Comparison of ENCODE assay signal across 26 cellular contexts in genomic region chr2:125318740-125319139, GRCh38.
"Had no signal": no experiment of that assay in that cellular context is flagged by ENCODE, and none has a peak within 500 bp of the region (broad histone marks: within the 10 kb centered on the region; RNA-seq: fewer than 3 reads in every experiment).

No MANE protein-coding gene starts in this region.

- ATAC-seq: activated naive CD4-positive, alpha-beta T cell treated with anti-CD3 and anti-CD28 coated beads, Interleukin-2, amount 50 U/mL, for 72 hours; activated T-cell treated with anti-CD3 and anti-CD28 coated beads, Interleukin-2, amount 50 U/mL, for 72 hours; esophagus mucosa; WTC11 had no signal

- H3K36me3 ChIP-seq: brain microvascular endothelial cell had no signal

- DNase-seq: activated CD4-positive, alpha-beta memory T cell treated with anti-CD3 and anti-CD28 coated beads, Interleukin-2, amount 10 ng/mL, durations not matched to agents 7 days and 5 days; activated CD4-positive, alpha-beta T cell treated with anti-CD3 and anti-CD28 coated beads for 1 hour; activated CD4-positive, alpha-beta T cell treated with anti-CD3 and anti-CD28 coated beads for 4 hours; activated CD4-positive, alpha-beta T cell treated with anti-CD3 and anti-CD28 coated beads, Interleukin-2, amount 10 ng/mL, durations not matched to agents 7 days and 5 days; activated CD4-positive, alpha-beta T cell treated with anti-CD3 and anti-CD28 coated beads, Interleukin-2, amount 50 U/mL, for 4 hours; activated CD8-positive, alpha-beta memory T cell treated with anti-CD3 and anti-CD28 coated beads, Interleukin-2, amount 50 U/mL, for 48 hours; activated gamma-delta T cell; activated naive CD4-positive, alpha-beta T cell; activated naive CD4-positive, alpha-beta T cell treated with anti-CD3 and anti-CD28 coated beads, Interleukin-2, amount 10 ng/mL, durations not matched to agents 7 days and 5 days; activated naive CD8-positive, alpha-beta T cell treated with anti-CD3 and anti-CD28 coated beads, Interleukin-2, amount 10 ng/mL, durations not matched to agents 7 days and 5 days; activated T-cell treated with anti-CD3 and anti-CD28 coated beads for 4 hours; activated T-cell treated with anti-CD3 and anti-CD28 coated beads, Interleukin-2, amount 50 U/mL, for 24 hours; activated T-cell treated with anti-CD3 and anti-CD28 coated beads, Interleukin-2, amount 50 U/mL, for 72 hours; brain microvascular endothelial cell; dorsolateral prefrontal cortex; effector memory CD4-positive, alpha-beta T cell; endodermal cell; foreskin fibroblast; T-helper 2 cell had no signal

- H3K27me3 Mint-ChIP-seq: activated CD4-positive, alpha-beta memory T cell treated with anti-CD3 and anti-CD28 coated beads, Interleukin-2, amount 10 ng/mL, durations not matched to agents 7 days and 5 days; activated CD4-positive, alpha-beta T cell treated with anti-CD3 and anti-CD28 coated beads, Interleukin-2, amount 10 ng/mL, durations not matched to agents 7 days and 5 days; activated naive CD4-positive, alpha-beta T cell treated with anti-CD3 and anti-CD28 coated beads, Interleukin-2, amount 10 ng/mL, durations not matched to agents 7 days and 5 days; activated naive CD8-positive, alpha-beta T cell treated with anti-CD3 and anti-CD28 coated beads, Interleukin-2, amount 10 ng/mL, durations not matched to agents 7 days and 5 days; activated T-cell treated with anti-CD3 and anti-CD28 coated beads, Interleukin-2, amount 50 U/mL, for 24 hours; central memory CD8-positive, alpha-beta T cell; dendritic cell treated with granulocyte-macrophage colony-stimulating factor and Interleukin-4, amounts not matched to agents 40 ng/mL and 50 ng/mL, for 4 days had no signal

- H3K4me1 Mint-ChIP-seq: activated CD4-positive, alpha-beta memory T cell treated with anti-CD3 and anti-CD28 coated beads, Interleukin-2, amount 10 ng/mL, durations not matched to agents 7 days and 5 days; activated CD4-positive, alpha-beta T cell treated with anti-CD3 and anti-CD28 coated beads, Interleukin-2, amount 10 ng/mL, durations not matched to agents 7 days and 5 days; activated naive CD4-positive, alpha-beta T cell treated with anti-CD3 and anti-CD28 coated beads, Interleukin-2, amount 10 ng/mL, durations not matched to agents 7 days and 5 days; activated naive CD8-positive, alpha-beta T cell treated with anti-CD3 and anti-CD28 coated beads, Interleukin-2, amount 10 ng/mL, durations not matched to agents 7 days and 5 days; central memory CD8-positive, alpha-beta T cell; endodermal cell; WTC11 had no signal

- H3K9me3 Mint-ChIP-seq: activated naive CD4-positive, alpha-beta T cell treated with anti-CD3 and anti-CD28 coated beads, Interleukin-2, amount 10 ng/mL, durations not matched to agents 7 days and 5 days; activated naive CD8-positive, alpha-beta T cell treated with anti-CD3 and anti-CD28 coated beads, Interleukin-2, amount 10 ng/mL, durations not matched to agents 7 days and 5 days; endodermal cell had no signal

- H3K27ac ChIP-seq: brain microvascular endothelial cell, coronary artery, dorsolateral prefrontal cortex, VCaP had no signal

- H3K27me3 ChIP-seq: brain microvascular endothelial cell had no signal

- H3K27ac Mint-ChIP-seq: activated CD4-positive, alpha-beta memory T cell treated with anti-CD3 and anti-CD28 coated beads, Interleukin-2, amount 10 ng/mL, durations not matched to agents 7 days and 5 days; activated CD4-positive, alpha-beta T cell treated with anti-CD3 and anti-CD28 coated beads, Interleukin-2, amount 10 ng/mL, durations not matched to agents 7 days and 5 days; activated naive CD4-positive, alpha-beta T cell treated with anti-CD3 and anti-CD28 coated beads, Interleukin-2, amount 10 ng/mL, durations not matched to agents 7 days and 5 days; activated naive CD4-positive, alpha-beta T cell treated with anti-CD3 and anti-CD28 coated beads, Interleukin-2, amount 50 U/mL, for 72 hours; activated naive CD8-positive, alpha-beta T cell treated with anti-CD3 and anti-CD28 coated beads, Interleukin-2, amount 10 ng/mL, durations not matched to agents 7 days and 5 days; activated T-cell treated with anti-CD3 and anti-CD28 coated beads, Interleukin-2, amount 50 U/mL, for 24 hours; activated T-cell treated with anti-CD3 and anti-CD28 coated beads, Interleukin-2, amount 50 U/mL, for 72 hours; dendritic cell treated with granulocyte-macrophage colony-stimulating factor and Interleukin-4, amounts not matched to agents 40 ng/mL and 50 ng/mL, for 4 days; endodermal cell; WTC11 had no signal

- H3K4me3 ChIP-seq: coronary artery, dorsolateral prefrontal cortex had no signal

- H3K4me3 Mint-ChIP-seq: activated CD4-positive, alpha-beta memory T cell treated with anti-CD3 and anti-CD28 coated beads, Interleukin-2, amount 10 ng/mL, durations not matched to agents 7 days and 5 days; activated CD4-positive, alpha-beta T cell treated with anti-CD3 and anti-CD28 coated beads, Interleukin-2, amount 10 ng/mL, durations not matched to agents 7 days and 5 days; activated naive CD4-positive, alpha-beta T cell treated with anti-CD3 and anti-CD28 coated beads, Interleukin-2, amount 10 ng/mL, durations not matched to agents 7 days and 5 days; activated naive CD8-positive, alpha-beta T cell treated with anti-CD3 and anti-CD28 coated beads, Interleukin-2, amount 10 ng/mL, durations not matched to agents 7 days and 5 days; activated T-cell treated with anti-CD3 and anti-CD28 coated beads, Interleukin-2, amount 50 U/mL, for 24 hours; activated T-cell treated with anti-CD3 and anti-CD28 coated beads, Interleukin-2, amount 50 U/mL, for 72 hours; central memory CD8-positive, alpha-beta T cell; dendritic cell treated with granulocyte-macrophage colony-stimulating factor and Interleukin-4, amounts not matched to agents 40 ng/mL and 50 ng/mL, for 4 days; endodermal cell; WTC11 had no signal
